8 cellular contexts compared by ENCODE assay signal in the genomic region with DNA sequence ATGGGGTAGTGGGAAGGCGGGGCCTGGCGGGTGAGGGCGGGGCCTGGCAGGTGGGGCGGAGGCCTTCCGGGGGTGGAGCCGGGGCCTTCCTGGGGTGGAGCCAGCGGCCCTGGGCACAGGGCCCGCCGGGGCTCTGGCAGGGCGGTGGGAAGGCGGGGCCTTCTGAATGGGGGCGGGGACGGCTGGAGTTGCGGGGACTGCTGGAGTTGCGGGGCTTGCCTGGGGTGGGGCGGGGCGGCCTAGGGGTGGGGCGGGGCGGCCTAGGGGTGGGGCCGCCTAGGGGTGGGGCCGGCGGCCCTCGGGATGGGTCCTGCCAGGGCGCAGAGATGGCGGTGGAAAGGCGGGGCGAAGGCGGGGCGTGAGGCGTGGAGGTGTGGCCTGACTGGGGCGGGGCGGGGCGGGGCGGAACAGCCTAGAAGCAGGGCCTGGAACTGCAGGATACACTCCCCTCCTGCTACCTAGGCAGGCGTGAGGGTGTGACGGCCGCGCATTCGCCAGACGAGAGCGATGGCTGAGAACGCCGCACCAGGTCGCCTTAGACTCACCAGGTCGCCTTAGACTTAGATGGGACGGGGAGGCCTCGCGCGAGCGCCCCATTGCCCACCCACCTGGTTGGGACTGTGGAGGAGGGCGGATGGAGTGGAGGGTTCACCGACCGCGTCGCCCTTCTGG. TPM values are rescaled to one million over a fixed set of nuclear protein-coding genes. Genes with fewer than 3 reads are reported as not detected.
DNase-seq lines count a peak whose midpoint lies in the region; ATAC-seq and TF ChIP-seq lines count a peak whose summit lies in the region.

No MANE protein-coding gene starts in this region.

- H3K9me3 ChIP-seq in ascending aorta: no peaks in the 10 kb centered on the region
- no peaks in the 10 kb centered on the region for H3K9me3 ChIP-seq in skeletal muscle satellite cell (replicated peaks; ENCODE audit: low read length)

- peaks cover 0 to 4% of the 10 kb centered on the region in 2 donors for H3K4me1 ChIP-seq in ascending aorta
- H3K4me1 ChIP-seq in skeletal muscle satellite cell (ENCODE audit: control insufficient read depth, insufficient read depth, low read length): no peaks in the 10 kb centered on the region

- DNase-seq in T-helper 2 cell (peak; percentile 64 to 85 (median 75)), ascending aorta (ENCODE audit: low spot score in 2 of 2) (peak; percentile 33 to 83), hepatic stellate cell (ENCODE audit: low spot score) (peak; percentile 80), NCI-H1930 (lab: John Stamatoyannopoulos, UW) (no peak), NCI-H446 (lab: John Stamatoyannopoulos, UW) (no peak)

- intact Hi-C loops in ascending aorta (cut with DNase I): no loop called here

- H3K27ac ChIP-seq in ascending aorta: no peak overlapping the region

- H3K4me2 ChIP-seq in skeletal muscle satellite cell (ENCODE audit: low read length): peak overlapping the region; percentile 78

- H3K4me3 ChIP-seq in ascending aorta: peak overlapping the region; percentile 45 to 55
- H3K4me3 ChIP-seq in skeletal muscle satellite cell (ENCODE audit: low read length): peak overlapping the region; percentile 55

- H3K27me3 ChIP-seq in ascending aorta (no peaks in the 10 kb centered on the region), skeletal muscle satellite cell (ENCODE audit: control insufficient read depth, insufficient read depth, low read length) (peaks cover 13% of the 10 kb centered on the region)

- peak; percentile 65 for ATAC-seq in GM18868 (IDR thresholded peaks at IDR 0.05; ENCODE audit: unreplicated experiment)
- ATAC-seq in HG03103 (IDR thresholded peaks at IDR 0.05; ENCODE audit: low read depth, unreplicated experiment): peak; percentile 66

- H3K36me3 ChIP-seq in ascending aorta: no peaks in the 10 kb centered on the region
- H3K36me3 ChIP-seq in skeletal muscle satellite cell (ENCODE audit: insufficient read depth, low read length): no peaks in the 10 kb centered on the region

- no peak overlapping the region for H3K9ac ChIP-seq in skeletal muscle satellite cell (ENCODE audit: low read depth, low read length)

- TF ChIP-seq CTCF in ascending aorta (IDR thresholded peaks at IDR 0.05): no peak

RNA-seq across cellular contexts. Expression of a gene that starts 19.3 kb away (rescaled TPM):
- total RNA-seq in ascending aorta: 50.0 TPM
- 30.8 and 46.9 TPM in 2 replicates for total RNA-seq in skeletal muscle satellite cell (2012; rRNA removed)

RNA-seq across cellular contexts. Expression of a gene that starts 53.5 kb away (rescaled TPM):
- 3.1 TPM for total RNA-seq in ascending aorta
- 7.6 TPM in 2 replicates for total RNA-seq in skeletal muscle satellite cell (2012; rRNA removed)

Comparison
In these comparisons a context has a peak if more than half of its experiments do, and no peak if none do; other contexts are left out.
1. DNase-seq: peak in T-helper 2 cell (5 of 5), ascending aorta (2 of 2) and hepatic stellate cell (single experiment); none in NCI-H1930 (0 of 2) and NCI-H446 (0 of 2).